8 cellular contexts compared by ENCODE assay signal in genomic region chr10:100046088-100046487, GRCh38. TPM values are rescaled to one million over a fixed set of nuclear protein-coding genes. Genes with fewer than 3 reads are reported as not detected.
DNase-seq lines count a peak whose midpoint lies in the region; ATAC-seq, FAIRE-seq and TF ChIP-seq lines count a peak whose summit lies in the region.

No MANE protein-coding gene starts in this region.

- no peak overlapping the region for H3K27ac Mint-ChIP-seq in natural killer cell treated with Interleukin-12 subunit alpha and Interleukin-12 subunit beta and Interleukin-15 and Interleukin-18, amount 100 ng/mL, for 72 hours
- H3K27ac Mint-ChIP-seq in stimulated activated memory B cell treated with anti-CD40 and anti-IgM and Interleukin-4, amounts not matched to agents 10 μg/mL and 1 μg/mL and 100 μg/mL, for 72 hours: no peak overlapping the region

- no peaks in the 10 kb centered on the region for H4K20me1 ChIP-seq in PC-3 (ENCODE audit: low read length)
- H4K20me1 ChIP-seq in fibroblast of lung (ENCODE audit: control insufficient read depth, extremely low read depth, insufficient read depth, low read length): no peaks in the 10 kb centered on the region

- H3K9me3 ChIP-seq in PC-3 (ENCODE audit: low read length) (no peaks in the 10 kb centered on the region), fibroblast of lung (ENCODE audit: control insufficient read depth, insufficient read depth, low read depth, low read length) (no peaks in the 10 kb centered on the region)

- H3K4me1 ChIP-seq in PC-3 (ENCODE audit: insufficient read depth, low read length): 0 out of 2 replicates have a peak, but pooled peaks cover 7% of the 10 kb centered on the region
- H3K4me1 ChIP-seq in fibroblast of lung (ENCODE audit: control insufficient read depth, extremely low read depth, insufficient read depth, low read length): peaks cover 10% of the 10 kb centered on the region

- H3K4me1 Mint-ChIP-seq in natural killer cell treated with Interleukin-12 subunit alpha and Interleukin-12 subunit beta and Interleukin-15 and Interleukin-18, amount 100 ng/mL, for 72 hours (ENCODE audit: low read depth in 2 of 2): no peaks in the 10 kb centered on the region
- H3K4me1 Mint-ChIP-seq in stimulated activated memory B cell treated with anti-CD40 and anti-IgM and Interleukin-4, amounts not matched to agents 10 μg/mL and 1 μg/mL and 100 μg/mL, for 72 hours: peaks cover 14% of the 10 kb centered on the region

- H3K4me3 ChIP-seq in PC-3 (ENCODE audit: low read length) (no peak overlapping the region), fibroblast of lung (replicated peaks in 1 of 4; ENCODE audit: control extremely low read depth in 1 of 4, insufficient read depth in 1 of 4, low read depth in 3 of 4, low read length in 4 of 4) (no peak overlapping the region)

- H2AFZ ChIP-seq in PC-3 (ENCODE audit: low read length) (peak overlapping the region; percentile 60), fibroblast of lung (ENCODE audit: low read length) (peak overlapping the region; percentile 86)

- peaks cover 8 to 21% of the 10 kb centered on the region in 2 donors for H3K27me3 Mint-ChIP-seq in natural killer cell treated with Interleukin-12 subunit alpha and Interleukin-12 subunit beta and Interleukin-15 and Interleukin-18, amount 100 ng/mL, for 72 hours
- no peaks in the 10 kb centered on the region for H3K27me3 Mint-ChIP-seq in stimulated activated memory B cell treated with anti-CD40 and anti-IgM and Interleukin-4, amounts not matched to agents 10 μg/mL and 1 μg/mL and 100 μg/mL, for 72 hours

- POLR2A ChIA-PET in PC-3 (lab: Charles Lee; ENCODE audit: unreplicated experiment): no interaction called here

- intact Hi-C loops in PC-3 (cut with micrococcal nuclease): loop anchor here (1.0 to 2.0 kb wide), 3 partner anchors 36 to 200 kb away; no protein-coding TSS in a partner anchor

- no peak overlapping the region for H3K4me3 Mint-ChIP-seq in natural killer cell treated with Interleukin-12 subunit alpha and Interleukin-12 subunit beta and Interleukin-15 and Interleukin-18, amount 100 ng/mL, for 72 hours
- no peak overlapping the region for H3K4me3 Mint-ChIP-seq in stimulated activated memory B cell treated with anti-CD40 and anti-IgM and Interleukin-4, amounts not matched to agents 10 μg/mL and 1 μg/mL and 100 μg/mL, for 72 hours

- no peaks in the 10 kb centered on the region for H3K9me3 Mint-ChIP-seq in natural killer cell treated with Interleukin-12 subunit alpha and Interleukin-12 subunit beta and Interleukin-15 and Interleukin-18, amount 100 ng/mL, for 72 hours
- no peaks in the 10 kb centered on the region for H3K9me3 Mint-ChIP-seq in stimulated activated memory B cell treated with anti-CD40 and anti-IgM and Interleukin-4, amounts not matched to agents 10 μg/mL and 1 μg/mL and 100 μg/mL, for 72 hours

- ATAC-seq in GM18511 (IDR thresholded peaks at IDR 0.05; ENCODE audit: unreplicated experiment) (peak; percentile 76), PC-3 (peak; percentile 92)
- ATAC-seq in natural killer cell treated with Interleukin-12 subunit alpha and Interleukin-12 subunit beta and Interleukin-15 and Interleukin-18, amount 100 ng/mL, for 72 hours: peak; percentile 69 to 80
- ATAC-seq in stimulated activated memory B cell treated with anti-CD40 and anti-IgM and Interleukin-4, amounts not matched to agents 10 μg/mL and 1 μg/mL and 100 μg/mL, for 72 hours: peak; percentile 79

- H3K27me3 ChIP-seq in PC-3 (ENCODE audit: low read length) (no peaks in the 10 kb centered on the region), fibroblast of lung (ENCODE audit: control insufficient read depth, insufficient read depth, low read length) (no peaks in the 10 kb centered on the region)

- BruUV-seq in PC-3 (replicated peaks; lab: Mats Ljungman, UMichigan): no TSS peak

- H3K79me2 ChIP-seq in PC-3 (ENCODE audit: low read length): no peaks in the 10 kb centered on the region
- H3K79me2 ChIP-seq in fibroblast of lung (ENCODE audit: control insufficient read depth, insufficient read depth, low read length): no peaks in the 10 kb centered on the region

- DNase-seq in HuH-7 (ENCODE audit: low spot score) (peak; percentile 63), PC-3 (peak; percentile 81), activated T-cell treated with anti-CD3 and anti-CD28 coated beads for 48 hours (ENCODE audit: low read depth) (peak; percentile 71), fibroblast of lung (ENCODE audit: low read depth in 2 of 2) (peak; percentile 72 to 88)
- DNase-seq in natural killer cell treated with Interleukin-12 subunit alpha and Interleukin-12 subunit beta and Interleukin-15 and Interleukin-18, amount 100 ng/mL, for 72 hours (ENCODE audit: low spot score): peak; percentile 77

- peak; percentile 87 for FAIRE-seq in A204.1 (lab: Jason Lieb, UNC)

- CTCF ChIA-PET in PC-3 (lab: Charles Lee): interaction anchor here (0.5 to 2.2 kb wide), 6 partner anchors 40 to 200 kb away, joined by 3 to 30 read pairs (median 4); no protein-coding TSS in a partner anchor

- no peaks in the 10 kb centered on the region for H3K36me3 ChIP-seq in PC-3 (ENCODE audit: low read depth, low read length)
- no peaks in the 10 kb centered on the region for H3K36me3 ChIP-seq in fibroblast of lung (ENCODE audit: control insufficient read depth, insufficient read depth, low read length)

- H3K9me2 ChIP-seq in PC-3 (replicated peaks; ENCODE audit: low read length): no peaks in the 10 kb centered on the region

- H3K9ac ChIP-seq in PC-3 (ENCODE audit: low read length): no peak overlapping the region
- no peak overlapping the region for H3K9ac ChIP-seq in fibroblast of lung (ENCODE audit: insufficient read depth, low read length)

- no peaks in the 10 kb centered on the region for H3K36me3 Mint-ChIP-seq in natural killer cell treated with Interleukin-12 subunit alpha and Interleukin-12 subunit beta and Interleukin-15 and Interleukin-18, amount 100 ng/mL, for 72 hours
- no peaks in the 10 kb centered on the region for H3K36me3 Mint-ChIP-seq in stimulated activated memory B cell treated with anti-CD40 and anti-IgM and Interleukin-4, amounts not matched to agents 10 μg/mL and 1 μg/mL and 100 μg/mL, for 72 hours

- no peak overlapping the region for H3K27ac ChIP-seq in PC-3 (ENCODE audit: low read length)
- H3K27ac ChIP-seq in fibroblast of lung (ENCODE audit: insufficient read depth, low read length): no peak overlapping the region

- H3K4me2 ChIP-seq in PC-3 (ENCODE audit: low read length) (no peak overlapping the region), fibroblast of lung (ENCODE audit: extremely low read depth, insufficient read depth, low read length) (no peak overlapping the region)

- H3F3A ChIP-seq in PC-3 (ENCODE audit: low read length, unreplicated experiment): no peaks in the 10 kb centered on the region

- TF ChIP-seq CTCF in PC-3 (conservative IDR thresholded peaks at IDR 0.05; ENCODE audit: low read depth, low read length): peak; percentile 81
- TF ChIP-seq CTCF in fibroblast of lung (conservative IDR thresholded peaks at IDR 0.05 in 1 of 2, IDR thresholded peaks at IDR 0.05 in 1 of 2; ENCODE audit: low read depth in 1 of 2, low read length in 2 of 2): peak; percentile 94 to 99

RNA-seq across cellular contexts. Expression of gene CPN1, which starts 35.6 kb away (rescaled TPM):
- total RNA-seq in PC-3 (2014; rRNA removed) (not detected in 2 replicates), fibroblast of lung (not detected in 2 replicates)
- polyA plus RNA-seq in fibroblast of lung: not detected in 2 replicates
- polyA plus RNA-seq in fibroblast of lung (2012): not detected in 2 replicates
- not detected in 2 replicates for polyA minus RNA-seq in fibroblast of lung (ENCODE audit: low replicate concordance)
- total RNA-seq in natural killer cell treated with Interleukin-12 subunit alpha and Interleukin-12 subunit beta and Interleukin-15 and Interleukin-18, amount 100 ng/mL, for 72 hours: not detected

RNA-seq across cellular contexts. Expression of gene DNMBP, which starts 36.3 kb away (rescaled TPM):
- total RNA-seq in PC-3 (2014; rRNA removed) (6.2 and 8.1 TPM in 2 replicates), fibroblast of lung (5.9 and 12.9 TPM in 2 replicates)
- polyA plus RNA-seq in fibroblast of lung: 17.6 and 21.2 TPM in 2 replicates
- polyA plus RNA-seq in fibroblast of lung (2012): 11.3 and 15.0 TPM in 2 replicates
- polyA minus RNA-seq in fibroblast of lung (ENCODE audit: low replicate concordance): 13.8 and 16.1 TPM in 2 replicates
- total RNA-seq in natural killer cell treated with Interleukin-12 subunit alpha and Interleukin-12 subunit beta and Interleukin-15 and Interleukin-18, amount 100 ng/mL, for 72 hours: 1 to 10 TPM; 4.1 to 4.3 TPM
